Comparison of ENCODE assay signal across 21 cellular contexts in the genomic region with DNA sequence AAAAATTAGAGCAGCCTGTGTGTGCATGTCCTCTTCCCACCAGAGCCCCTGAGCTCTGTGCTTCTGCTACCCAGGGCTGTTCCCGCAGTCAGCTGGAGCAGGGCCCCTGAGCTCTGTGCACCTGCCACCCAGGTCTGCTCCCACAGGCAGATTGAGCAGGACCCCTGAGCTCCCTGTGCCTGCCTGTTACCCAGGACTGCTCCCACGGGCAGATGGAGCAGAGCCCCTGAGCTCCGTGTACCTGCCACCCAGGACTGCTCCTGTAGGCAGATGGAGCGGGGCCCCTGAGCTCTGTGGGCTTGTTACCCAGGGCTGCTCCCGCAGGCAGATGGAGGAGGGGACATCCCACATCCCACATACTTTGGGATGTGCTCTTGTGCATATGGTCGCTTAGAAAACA.
A peak's percentile ranks its signal among the peaks of the same experiment; 100 is the strongest.
DNase-seq lines count a peak whose midpoint lies in the region; ATAC-seq and TF ChIP-seq lines count a peak whose summit lies in the region.
"Had no signal": no experiment of that assay in that cellular context is flagged by ENCODE, and none has a peak within 500 bp of the region (broad histone marks: within the 10 kb centered on the region; RNA-seq: fewer than 3 reads in every experiment).

No MANE protein-coding gene starts in this region.

- H3K4me2 ChIP-seq in neuronal stem cell (ENCODE audit: insufficient read depth, low read length, poor library complexity, severe bottlenecking) = no peak overlapping the region
- H3K4me2 ChIP-seq: A549, KMS-11 had no signal

- no peak overlapping the region for H3K4me3 ChIP-seq in neuronal stem cell (ENCODE audit: low read length in 2 of 2)
- no peak overlapping the region for H3K4me3 ChIP-seq in CD8-positive, alpha-beta memory T cell (ENCODE audit: low read length)
- H3K4me3 ChIP-seq: A549, HAP-1 had no signal

- POLR2A ChIA-PET in WTC11 (lab: Charles Lee) = no interaction called here
- POLR2A ChIA-PET in activated CD4-positive, alpha-beta memory T cell treated with anti-CD3 and anti-CD28 coated beads, Interleukin-2, amount 10 ng/mL, durations not matched to agents 7 days and 5 days (lab: Charles Lee) = no interaction called here
- POLR2A ChIA-PET in CD8-positive, alpha-beta memory T cell (lab: Charles Lee) = no interaction called here

- no peak overlapping the region for H2BK5ac ChIP-seq in neuronal stem cell (ENCODE audit: low read length)

- CTCF ChIA-PET in WTC11 (lab: Charles Lee) = interaction anchor here (0.9 kb wide), 1 partner anchor 406 kb away, joined by 3 read pairs; no protein-coding TSS in a partner anchor
- CTCF ChIA-PET in activated CD4-positive, alpha-beta memory T cell treated with anti-CD3 and anti-CD28 coated beads, Interleukin-2, amount 10 ng/mL, durations not matched to agents 7 days and 5 days (lab: Charles Lee) = no interaction called here
- CTCF ChIA-PET in CD8-positive, alpha-beta memory T cell (lab: Charles Lee) = no interaction called here

- no peaks in the 10 kb centered on the region for H3K36me3 Mint-ChIP-seq in WTC11
- no peaks in the 10 kb centered on the region for H3K36me3 Mint-ChIP-seq in activated CD4-positive, alpha-beta memory T cell treated with anti-CD3 and anti-CD28 coated beads, Interleukin-2, amount 10 ng/mL, durations not matched to agents 7 days and 5 days (ENCODE audit: low read depth)
- no peaks in the 10 kb centered on the region for H3K36me3 Mint-ChIP-seq in CD8-positive, alpha-beta memory T cell

- H3K27ac ChIP-seq in neuronal stem cell (replicated peaks; ENCODE audit: low read length) = no peak overlapping the region
- H3K27ac ChIP-seq in CD8-positive, alpha-beta memory T cell (ENCODE audit: low read depth, low read length) = no peak overlapping the region
- H3K27ac ChIP-seq: A549, KMS-11 had no signal

- DNase-seq in Ammon's horn (ENCODE audit: low spot score) = peak; percentile 38
- DNase-seq in WTC11 (ENCODE audit: low spot score) = no peak
- no peak for DNase-seq in neuronal stem cell (ENCODE audit: low spot score)
- DNase-seq in activated CD4-positive, alpha-beta memory T cell treated with anti-CD3 and anti-CD28 coated beads, Interleukin-2, amount 10 ng/mL, durations not matched to agents 7 days and 5 days = no peak
- no peak for DNase-seq in cerebellar nuclear complex (lab: John Stamatoyannopoulos, UW)
- no peak for DNase-seq in OCI-M2 (lab: John Stamatoyannopoulos, UW; ENCODE audit: unreplicated experiment)
- no peak for DNase-seq in CD8-positive, alpha-beta memory T cell
- DNase-seq: BE2C, COR-L47, DMS79, IMR-90, NCI-H1092 treated with DMSO at 0.1 percent for 48 hours, NCI-H146, NCI-H2029 treated with DMSO at 0.1 percent for 48 hours, NCI-H226, NCI-H774, Right ventricle myocardium superior had no signal

- no peaks in the 10 kb centered on the region for H3K36me3 ChIP-seq in neuronal stem cell (replicated peaks in 1 of 2; ENCODE audit: control insufficient read depth in 2 of 2, insufficient read depth in 2 of 2, low read length in 2 of 2)
- H3K36me3 ChIP-seq in CD8-positive, alpha-beta memory T cell (ENCODE audit: insufficient read depth, low read length) = no peaks in the 10 kb centered on the region
- H3K36me3 ChIP-seq: BE2C, HAP-1 had no signal

- no peaks in the 10 kb centered on the region for H3K9me3 Mint-ChIP-seq in WTC11
- no peaks in the 10 kb centered on the region for H3K9me3 Mint-ChIP-seq in activated CD4-positive, alpha-beta memory T cell treated with anti-CD3 and anti-CD28 coated beads, Interleukin-2, amount 10 ng/mL, durations not matched to agents 7 days and 5 days
- peaks cover 0 to 2% (median 0%) of the 10 kb centered on the region in 5 donors for H3K9me3 Mint-ChIP-seq in CD8-positive, alpha-beta memory T cell

- H3K79me1 ChIP-seq in neuronal stem cell (ENCODE audit: low read depth, low read length) = no peaks in the 10 kb centered on the region

- no CpG with 5 or more reads among the region's 6 CpGs for WGBS in neuronal stem cell (ENCODE audit: extremely low coverage in 2 of 2, insufficient read length in 2 of 2, insufficient replicate concordance in 1 of 2), 2 donors

- H2BK15ac ChIP-seq in neuronal stem cell (ENCODE audit: low read length) = peak overlapping the region; percentile 97

- no peak overlapping the region for H4K8ac ChIP-seq in neuronal stem cell (ENCODE audit: low read depth, low read length)

- ATAC-seq in WTC11 (peak; percentile 39), esophagus mucosa (peak; percentile 22)
- ATAC-seq: A549 had no signal

- H2AFZ ChIP-seq in neuronal stem cell (ENCODE audit: low read length) = peak overlapping the region; percentile 29

- H3K4me3 Mint-ChIP-seq in WTC11 = no peak overlapping the region
- no peak overlapping the region for H3K4me3 Mint-ChIP-seq in activated CD4-positive, alpha-beta memory T cell treated with anti-CD3 and anti-CD28 coated beads, Interleukin-2, amount 10 ng/mL, durations not matched to agents 7 days and 5 days
- H3K4me3 Mint-ChIP-seq in CD8-positive, alpha-beta memory T cell = no peak overlapping the region

- H3K27me3 Mint-ChIP-seq in WTC11 (ENCODE audit: low read depth) = no peaks in the 10 kb centered on the region; the same call in 1 of the 2 replicates
- H3K27me3 Mint-ChIP-seq in activated CD4-positive, alpha-beta memory T cell treated with anti-CD3 and anti-CD28 coated beads, Interleukin-2, amount 10 ng/mL, durations not matched to agents 7 days and 5 days = no peaks in the 10 kb centered on the region
- peaks cover 3 to 8% of the 10 kb centered on the region in 2 donors for H3K27me3 Mint-ChIP-seq in CD8-positive, alpha-beta memory T cell

- TF ChIP-seq CTCF in WTC11 (IDR thresholded peaks at IDR 0.05) = no peak

- peak overlapping the region; percentile 33 for H3K9ac ChIP-seq in neuronal stem cell (ENCODE audit: low read depth, low read length, poor library complexity)
- H3K9ac ChIP-seq: KMS-11 had no signal

- peaks cover 0 to 6% of the 10 kb centered on the region in 2 donors for H3K4me1 ChIP-seq in neuronal stem cell (ENCODE audit: control insufficient read depth in 2 of 2, insufficient read depth in 1 of 2, low read depth in 1 of 2, low read length in 2 of 2)
- H3K4me1 ChIP-seq in CD8-positive, alpha-beta memory T cell (ENCODE audit: insufficient read depth, low read length) = no peaks in the 10 kb centered on the region
- H3K4me1 ChIP-seq: A549, BE2C, HAP-1 had no signal

- no peak overlapping the region for H3K4ac ChIP-seq in neuronal stem cell (ENCODE audit: low read length)

- H4K91ac ChIP-seq in neuronal stem cell (ENCODE audit: low read depth, low read length, poor library complexity) = no peak overlapping the region

- peaks cover 10% of the 10 kb centered on the region for H3K4me1 Mint-ChIP-seq in WTC11
- no peaks in the 10 kb centered on the region for H3K4me1 Mint-ChIP-seq in activated CD4-positive, alpha-beta memory T cell treated with anti-CD3 and anti-CD28 coated beads, Interleukin-2, amount 10 ng/mL, durations not matched to agents 7 days and 5 days
- H3K4me1 Mint-ChIP-seq in CD8-positive, alpha-beta memory T cell = no peaks in the 10 kb centered on the region

- peak overlapping the region; percentile 88 for H2AK5ac ChIP-seq in neuronal stem cell (ENCODE audit: low read depth, low read length)

- H3K27ac Mint-ChIP-seq in WTC11 = no peak overlapping the region
- H3K27ac Mint-ChIP-seq in activated CD4-positive, alpha-beta memory T cell treated with anti-CD3 and anti-CD28 coated beads, Interleukin-2, amount 10 ng/mL, durations not matched to agents 7 days and 5 days = no peak overlapping the region
- no peak overlapping the region for H3K27ac Mint-ChIP-seq in CD8-positive, alpha-beta memory T cell

- no peak overlapping the region for H3K14ac ChIP-seq in neuronal stem cell (ENCODE audit: low read length)

- H3K23ac ChIP-seq in neuronal stem cell (ENCODE audit: low read depth, low read length, poor library complexity) = peak overlapping the region; percentile 32

- peak overlapping the region; percentile 94 for H3K18ac ChIP-seq in neuronal stem cell (ENCODE audit: low read length)

- H2BK120ac ChIP-seq in neuronal stem cell (ENCODE audit: low read depth, low read length) = peak overlapping the region; percentile 61

- H2BK12ac ChIP-seq in neuronal stem cell (ENCODE audit: low read length) = peak overlapping the region; percentile 82

- peaks cover 0 to 4% (median 0%) of the 10 kb centered on the region in 3 experiments for H3K27me3 ChIP-seq in neuronal stem cell (ENCODE audit: control insufficient read depth in 3 of 3, insufficient read depth in 3 of 3, low read depth in 1 of 3, low read length in 3 of 3)
- no peaks in the 10 kb centered on the region for H3K27me3 ChIP-seq in CD8-positive, alpha-beta memory T cell (ENCODE audit: insufficient read depth, low read length, poor library complexity, severe bottlenecking)

- peaks cover 0 to 5% of the 10 kb centered on the region in 2 donors for H3K9me3 ChIP-seq in neuronal stem cell (replicated peaks in 1 of 2; ENCODE audit: control insufficient read depth in 2 of 2, insufficient read depth in 1 of 2, low read depth in 1 of 2, low read length in 2 of 2)
- no peaks in the 10 kb centered on the region for H3K9me3 ChIP-seq in CD8-positive, alpha-beta memory T cell (ENCODE audit: low read length)
- H3K9me3 ChIP-seq: A549, BE2C, HAP-1 had no signal

TF ChIP-seq in WTC11, 78 proteins besides CTCF, POLR2A, EP300 and RAD21:
- TF ChIP-seq AR (CRISPR knock-in tag; IDR thresholded peaks at IDR 0.05) (no peak), ZNF263 (CRISPR knock-in tag; IDR thresholded peaks at IDR 0.05; ENCODE audit: low read depth) (peak; percentile 36; the same call in 1 of the 2 replicates)
TF ChIP-seq in WTC11: peak in this region for 1.
